In the genomic region with DNA sequence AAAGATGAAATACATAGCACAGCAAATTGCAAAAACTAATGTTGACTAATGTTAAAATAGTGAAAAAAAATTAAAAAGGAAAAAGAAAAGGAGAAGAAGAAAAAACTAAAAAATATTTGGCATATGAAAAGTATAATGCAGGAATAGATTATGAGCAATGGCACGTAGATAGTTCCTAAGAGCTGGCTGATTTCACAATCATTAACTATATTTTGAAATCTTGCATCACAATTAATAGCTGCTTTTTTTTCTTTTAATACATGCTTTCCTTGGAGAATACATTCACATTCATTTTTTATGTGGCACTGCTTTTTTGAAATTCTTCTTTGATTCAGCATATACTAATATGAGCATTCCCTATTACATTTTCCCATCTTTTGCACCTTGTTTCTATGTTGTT, we compare ENCODE assay signal across 32 cellular contexts.
DNase-seq lines count a peak whose midpoint lies in the region; ATAC-seq, FAIRE-seq and TF ChIP-seq lines count a peak whose summit lies in the region.
"Had no signal": no experiment of that assay in that cellular context is flagged by ENCODE, and none has a peak within 500 bp of the region (broad histone marks: within the 10 kb centered on the region; RNA-seq: fewer than 3 reads in every experiment).

No MANE protein-coding gene starts in this region.

- no peaks in the 10 kb centered on the region for H3K27me3 ChIP-seq in HepG2 (ENCODE audit: control insufficient read depth in 1 of 2, insufficient read depth in 2 of 2, low read length in 2 of 2)
- H3K27me3 ChIP-seq in right lobe of liver: no peaks in the 10 kb centered on the region
- no peaks in the 10 kb centered on the region for H3K27me3 ChIP-seq in IMR-90 (ENCODE audit: control insufficient read depth, insufficient read depth, low read length)
- no peaks in the 10 kb centered on the region for H3K27me3 ChIP-seq in K562 (ENCODE audit: control insufficient read depth in 2 of 2, insufficient read depth in 2 of 2, low read length in 2 of 2)
- H3K27me3 ChIP-seq: BE2C; BLaER1; BLaER1 treated with 17β-estradiol and CSF1 and Interleukin-3, amounts not matched to agents 10 nM and 100 nM had no signal

- H3K9me3 ChIP-seq in HepG2 (ENCODE audit: low read length): no peaks in the 10 kb centered on the region
- no peaks in the 10 kb centered on the region for H3K9me3 ChIP-seq in right lobe of liver
- H3K9me3 ChIP-seq in IMR-90 (ENCODE audit: control insufficient read depth, insufficient read depth, low read length): peaks cover 7% of the 10 kb centered on the region; the same call in 1 of the 2 replicates
- no peaks in the 10 kb centered on the region for H3K9me3 ChIP-seq in K562 (replicated peaks; ENCODE audit: control insufficient read depth, insufficient read depth, low read depth, low read length)
- H3K9me3 ChIP-seq: A549; BE2C; BLaER1; BLaER1 treated with 17β-estradiol and CSF1 and Interleukin-3, amounts not matched to agents 10 nM and 100 nM; Caco-2 had no signal

- TF ChIP-seq POLR2A in HepG2 (IDR thresholded peaks at IDR 0.05; ENCODE audit: insufficient read depth in 1 of 2, low read depth in 2 of 2, low read length in 2 of 2): no peak
- TF ChIP-seq POLR2A in right lobe of liver (IDR thresholded peaks at IDR 0.05): no peak
- no peak for TF ChIP-seq POLR2A in IMR-90 (IDR thresholded peaks at IDR 0.05; ENCODE audit: low read depth, low read length)
- no peak for TF ChIP-seq POLR2A in K562 (conservative IDR thresholded peaks at IDR 0.05)

- no peak overlapping the region for H2BK15ac ChIP-seq in IMR-90 (ENCODE audit: low read depth, low read length)

- H3K27ac ChIP-seq in HepG2 (ENCODE audit: extremely low read length, insufficient read depth, low read length): no peak overlapping the region
- H3K27ac ChIP-seq in right lobe of liver: no peak overlapping the region
- H3K27ac ChIP-seq in IMR-90 (ENCODE audit: insufficient read depth, low read length): no peak overlapping the region
- H3K27ac ChIP-seq in K562 (ENCODE audit: extremely low read depth, low read depth, low read length): no peak overlapping the region
- H3K27ac ChIP-seq: 22Rv1; A549; BLaER1; BLaER1 treated with 17β-estradiol and CSF1 and Interleukin-3, amounts not matched to agents 10 nM and 100 nM; C4-2B had no signal

- no peak overlapping the region for H3K56ac ChIP-seq in IMR-90 (ENCODE audit: extremely low read depth, insufficient read depth, low read length)

- no peak overlapping the region for H2BK5ac ChIP-seq in IMR-90 (ENCODE audit: low read depth, low read length, poor library complexity, severe bottlenecking)

- H3K36me3 ChIP-seq in HepG2 (replicated peaks in 1 of 2; ENCODE audit: control insufficient read depth in 1 of 2, insufficient read depth in 2 of 2, low read length in 2 of 2) (no peaks in the 10 kb centered on the region), right lobe of liver (no peaks in the 10 kb centered on the region), IMR-90 (ENCODE audit: control insufficient read depth, insufficient read depth, low read length) (no peaks in the 10 kb centered on the region), K562 (ENCODE audit: control insufficient read depth, insufficient read depth, low read length) (no peaks in the 10 kb centered on the region)
- H3K36me3 ChIP-seq: BE2C; BLaER1; BLaER1 treated with 17β-estradiol and CSF1 and Interleukin-3, amounts not matched to agents 10 nM and 100 nM had no signal

- H3K4ac ChIP-seq in IMR-90 (ENCODE audit: low read depth, low read length): no peak overlapping the region

- no peak overlapping the region for H4K5ac ChIP-seq in IMR-90 (ENCODE audit: low read depth, low read length)

- H3K4me2 ChIP-seq in HepG2 (ENCODE audit: low read depth, low read length): no peak overlapping the region
- H3K4me2 ChIP-seq in IMR-90 (ENCODE audit: low read depth, low read length): no peak overlapping the region
- H3K4me2 ChIP-seq in K562 (ENCODE audit: insufficient read depth, low read length): no peak overlapping the region
- H3K4me2 ChIP-seq: A549; BLaER1; BLaER1 treated with 17β-estradiol and CSF1 and Interleukin-3, amounts not matched to agents 10 nM and 100 nM had no signal

- in situ Hi-C loops in HepG2 (cut with HindIII; ENCODE audit: extremely low pct_ligation_motif_present, low pct_unique_long_range_greater_than_20kb) (no loop called here), IMR-90 (cut with MboI; ENCODE audit: low sequenced_read_pairs) (no loop called here), K562 (cut with MboI) (no loop called here)

- H3K18ac ChIP-seq in IMR-90 (ENCODE audit: low read depth, low read length): no peak overlapping the region

- no peak for ATAC-seq in HepG2
- no peak for ATAC-seq in right lobe of liver
- no peak for ATAC-seq in IMR-90 (ENCODE audit: low read depth)
- no peak for ATAC-seq in K562
- ATAC-seq: A549; CD8-positive, alpha-beta T cell had no signal

- no peak overlapping the region for H4K8ac ChIP-seq in IMR-90 (ENCODE audit: low read depth in 2 of 2, low read length in 2 of 2)

- H3K9ac ChIP-seq in HepG2 (ENCODE audit: insufficient read depth, low read depth, low read length) (no peak overlapping the region), IMR-90 (ENCODE audit: low read depth, low read length) (no peak overlapping the region), K562 (ENCODE audit: insufficient read depth in 1 of 2, low read depth in 2 of 2, low read length in 2 of 2) (no peak overlapping the region)
- H3K9ac ChIP-seq: BLaER1; BLaER1 treated with 17β-estradiol and CSF1 and Interleukin-3, amounts not matched to agents 10 nM and 100 nM had no signal

- WGBS in HepG2 (ENCODE audit: low lambda C conversion rate): 5% methylated on average over 1 of the region's 1 CpG
- 33% methylated on average over 1 of the region's 1 CpG for WGBS in right lobe of liver (ENCODE audit: insufficient coverage, low coverage, low lambda C conversion rate, missing lambda C conversion rate)
- no CpG with 5 or more reads among the region's 1 CpG for WGBS in IMR-90 (ENCODE audit: extremely low coverage in 2 of 2, insufficient read length in 1 of 2), 2 experiments
- 8% methylated on average over 1 of the region's 1 CpG for WGBS in K562 (ENCODE audit: insufficient coverage, low coverage, missing lambda C conversion rate)

- intact Hi-C loops in HepG2 (cut with micrococcal nuclease; ENCODE audit: unreplicated experiment) (no loop called here), right lobe of liver (cut with DNase I) (no loop called here), IMR-90 (cut with micrococcal nuclease) (no loop called here), K562 (cut with micrococcal nuclease) (no loop called here), posterior vena cava (cut with DNase I) (no loop called here)

- no peak overlapping the region for H3K4me3 ChIP-seq in HepG2 (replicated peaks in 1 of 3; ENCODE audit: insufficient read depth in 1 of 3, low read depth in 2 of 3, low read length in 3 of 3)
- no peak overlapping the region for H3K4me3 ChIP-seq in right lobe of liver
- H3K4me3 ChIP-seq in IMR-90 (ENCODE audit: insufficient read depth, low read depth, low read length): no peak overlapping the region
- H3K4me3 ChIP-seq in K562: no peak overlapping the region
- H3K4me3 ChIP-seq: A549; BLaER1; BLaER1 treated with 17β-estradiol and CSF1 and Interleukin-3, amounts not matched to agents 10 nM and 100 nM had no signal

- TF ChIP-seq CTCF in HepG2 (CRISPR knock-in tag; IDR thresholded peaks at IDR 0.05): no peak
- TF ChIP-seq CTCF in right lobe of liver (IDR thresholded peaks at IDR 0.05): no peak
- no peak for TF ChIP-seq CTCF in IMR-90 (conservative IDR thresholded peaks at IDR 0.05; ENCODE audit: low read depth, low read length)
- TF ChIP-seq CTCF in K562 (IDR thresholded peaks at IDR 0.05 in 2 of 3, conservative IDR thresholded peaks at IDR 0.05 in 1 of 3; ENCODE audit: insufficient read depth in 2 of 3, low read depth in 1 of 3, low read length in 3 of 3): no peak

- POLR2A ChIA-PET in HepG2 (lab: Yijun Ruan, JAX): no interaction called here
- POLR2A ChIA-PET in IMR-90 (lab: Charles Lee; ENCODE audit: unreplicated experiment): no interaction called here
- POLR2A ChIA-PET in K562 (lab: Yijun Ruan, JAX): no interaction called here

- no peak overlapping the region for H2AFZ ChIP-seq in HepG2 (ENCODE audit: low read length)
- no peak overlapping the region for H2AFZ ChIP-seq in IMR-90 (replicated peaks; ENCODE audit: low read length, poor library complexity)
- H2AFZ ChIP-seq in K562 (ENCODE audit: low read depth, low read length): no peak overlapping the region

- H3K9me1 ChIP-seq in IMR-90 (ENCODE audit: insufficient read depth, low read length) (no peaks in the 10 kb centered on the region), K562 (ENCODE audit: control insufficient read depth, insufficient read depth, low read length) (no peaks in the 10 kb centered on the region)

- CTCF ChIA-PET in HepG2 (lab: Yijun Ruan, JAX; ENCODE audit: low intra/inter-chr PET ratio, low total read pairs): no interaction called here
- CTCF ChIA-PET in IMR-90 (lab: Yijun Ruan, JAX): no interaction called here
- CTCF ChIA-PET in K562 (lab: Yijun Ruan, JAX; ENCODE audit: low intra/inter-chr PET ratio): no interaction called here

- H2AK9ac ChIP-seq in IMR-90 (replicated peaks; ENCODE audit: low read depth, low read length, poor library complexity): no peak overlapping the region

- no peak for FAIRE-seq in HepG2 (lab: Jason Lieb, UNC)
- no peak for FAIRE-seq in K562 (lab: Jason Lieb, UNC)
- FAIRE-seq: A204.1, A549, D721Med had no signal

- TF ChIP-seq RAD21 in HepG2 (CRISPR knock-in tag; IDR thresholded peaks at IDR 0.05) (no peak), IMR-90 (IDR thresholded peaks at IDR 0.05; ENCODE audit: low read length) (no peak), K562 (CRISPR knock-in tag; conservative IDR thresholded peaks at IDR 0.05 in 1 of 2, IDR thresholded peaks at IDR 0.05 in 1 of 2) (no peak)

- no peak overlapping the region for H2BK20ac ChIP-seq in IMR-90 (ENCODE audit: low read depth, low read length)

- BruUV-seq in HepG2 (replicated peaks; lab: Mats Ljungman, UMichigan): no TSS peak
- no TSS peak for BruUV-seq in IMR-90 (replicated peaks; lab: Mats Ljungman, UMichigan)
- no TSS peak for BruUV-seq in K562 (replicated peaks; lab: Mats Ljungman, UMichigan)

- no peak overlapping the region for H2BK120ac ChIP-seq in IMR-90 (ENCODE audit: low read depth, low read length)

- no peaks in the 10 kb centered on the region for H3K79me1 ChIP-seq in IMR-90 (ENCODE audit: low read depth in 1 of 2, low read length in 2 of 2)

- dilution Hi-C loops in IMR-90 (cut with HindIII; ENCODE audit: low sequenced_read_pairs, unreplicated experiment): no loop called here

- H3K4me1 ChIP-seq in HepG2 (ENCODE audit: insufficient read depth, low read length) (no peaks in the 10 kb centered on the region), right lobe of liver (no peaks in the 10 kb centered on the region), IMR-90 (ENCODE audit: control insufficient read depth, insufficient read depth, low read length) (no peaks in the 10 kb centered on the region), K562 (replicated peaks in 1 of 2; ENCODE audit: control insufficient read depth in 2 of 2, insufficient read depth in 2 of 2, low read length in 2 of 2) (no peaks in the 10 kb centered on the region)
- H3K4me1 ChIP-seq: A549, BE2C, BLaER1 had no signal

- TF ChIP-seq EP300 in HepG2 (IDR thresholded peaks at IDR 0.05; ENCODE audit: low read depth in 2 of 2, low read length in 2 of 2) (no peak), HepG2 (CRISPR knock-in tag; IDR thresholded peaks at IDR 0.05; ENCODE audit: borderline replicate concordance) (no peak), K562 (IDR thresholded peaks at IDR 0.05; ENCODE audit: low read length) (no peak)

- H3K79me2 ChIP-seq in HepG2 (ENCODE audit: insufficient read depth, low read length) (no peaks in the 10 kb centered on the region), K562 (ENCODE audit: control insufficient read depth, insufficient read depth, low read length) (no peaks in the 10 kb centered on the region)

- no peak overlapping the region for H4K91ac ChIP-seq in IMR-90 (ENCODE audit: insufficient read depth, low read depth, low read length)

- H4K20me1 ChIP-seq in HepG2 (ENCODE audit: insufficient read depth, low read length): no peaks in the 10 kb centered on the region
- H4K20me1 ChIP-seq in IMR-90 (ENCODE audit: insufficient read depth, low read length): no peaks in the 10 kb centered on the region
- no peaks in the 10 kb centered on the region for H4K20me1 ChIP-seq in K562 (replicated peaks; ENCODE audit: control insufficient read depth, insufficient read depth, low read length)
- H4K20me1 ChIP-seq: BLaER1; BLaER1 treated with 17β-estradiol and CSF1 and Interleukin-3, amounts not matched to agents 10 nM and 100 nM had no signal

- H3K23ac ChIP-seq in IMR-90 (ENCODE audit: low read depth, low read length): no peak overlapping the region

- no peak overlapping the region for H2AK5ac ChIP-seq in IMR-90 (ENCODE audit: low read depth, low read length)

- DNase-seq in HepG2 (ENCODE audit: low spot score) (no peak), right lobe of liver (no peak), IMR-90 (no peak), K562 (ENCODE audit: extremely low read depth in 1 of 4, low spot score in 3 of 4) (no peak), posterior vena cava (ENCODE audit: low spot score) (no peak), NCI-H1092 treated with DMSO at 0.1 percent for 48 hours (lab: John Stamatoyannopoulos, UW) (no peak)
- DNase-seq: 8988T; ACHN; AML-193; BE2C; C1 segment of cervical spinal cord; Caco-2; Calu3; CD4-positive, alpha-beta memory T cell; CD4-positive, alpha-beta T cell; CD4-positive, CD25-positive, alpha-beta regulatory T cell; CD8-positive, alpha-beta memory T cell; CD8-positive, alpha-beta T cell; COR-L47; DMS 273 treated with DMSO at 0.1 percent for 48 hours; DMS153; DMS79; DMS79 treated with DMSO at 0.1 percent for 48 hours; DND-41; EL had no signal

- no peak overlapping the region for H3K14ac ChIP-seq in IMR-90 (replicated peaks; ENCODE audit: low read depth, low read length)
